In genomic region chr6:30914076-30914853, GRCh38 we compare ENCODE assay signal across 1 cellular context.
TF ChIP-seq lines count a peak whose summit lies in the region.

Gene VARS2, plus strand, starts transcription at chr6:30914238. Its CDS starts 599 bp downstream, at chr6:30914837.

TF ChIP-seq in K562, 482 proteins besides CTCF, POLR2A, EP300 and RAD21 (continued from another document and continues in another):
- TF ChIP-seq IRF1 (CRISPR knock-in tag; IDR thresholded peaks at IDR 0.05; ENCODE audit: borderline replicate concordance), result no peak; the same call in 1 of the 2 replicates
- TF ChIP-seq ZBTB11 (CRISPR knock-in tag; IDR thresholded peaks at IDR 0.05), result no peak; a peak in 1 of 6 replicates
- TF ChIP-seq RFX7 (CRISPR knock-in tag; IDR thresholded peaks at IDR 0.05), result no peak
- TF ChIP-seq HEY1 (CRISPR knock-in tag; IDR thresholded peaks at IDR 0.05; ENCODE audit: borderline replicate concordance), result 0 out of 2 replicates have a peak, but pooled peaks have one; percentile 3
- TF ChIP-seq MCM2 (IDR thresholded peaks at IDR 0.05; ENCODE audit: low read depth), result no peak
- no peak for TF ChIP-seq ZC3H11A (IDR thresholded peaks at IDR 0.05; ENCODE audit: low read depth, low read length)
- TF ChIP-seq SNAPC5 (CRISPR knock-in tag; IDR thresholded peaks at IDR 0.05), result no peak
- peak; percentile 91 for TF ChIP-seq MAX (CRISPR knock-in tag; IDR thresholded peaks at IDR 0.05)
- TF ChIP-seq POLR2H (tag; IDR thresholded peaks at IDR 0.05; ENCODE audit: low read depth), result peak; percentile 90
- no peak for TF ChIP-seq ETS2 (tag; IDR thresholded peaks at IDR 0.05; ENCODE audit: borderline replicate concordance, poor library complexity, severe bottlenecking)
- TF ChIP-seq U2AF2 (optimal IDR thresholded peaks at IDR 0.05; ENCODE audit: low read depth, low read length), result no peak
- TF ChIP-seq YBX1 (IDR thresholded peaks at IDR 0.05), result no peak
- peak; percentile 91 for TF ChIP-seq SUPT5H (IDR thresholded peaks at IDR 0.05)
- TF ChIP-seq GTF3C2 (IDR thresholded peaks at IDR 0.05; ENCODE audit: borderline replicate concordance, extremely low read depth, insufficient read length), result no peak
- no peak for TF ChIP-seq PCBP2 (IDR thresholded peaks at IDR 0.05; ENCODE audit: low read depth, low read length, poor library complexity, severe bottlenecking)
- TF ChIP-seq HDAC1 (IDR thresholded peaks at IDR 0.05), result peak in 1 of 2 experiments; percentile 47; a peak in 1 of 4 replicates
- TF ChIP-seq ELK1 (CRISPR knock-in tag; IDR thresholded peaks at IDR 0.05), result no peak
- TF ChIP-seq NR2C2 (CRISPR knock-in tag; IDR thresholded peaks at IDR 0.05), result 0 out of 2 replicates have a peak, but pooled peaks have one; percentile 50
- no peak; the same call in 1 of the 2 replicates for TF ChIP-seq NR2C2 (tag; IDR thresholded peaks at IDR 0.05)
- TF ChIP-seq ELF1 (tag; IDR thresholded peaks at IDR 0.05), result peak; percentile 76
- TF ChIP-seq GATAD2A (IDR thresholded peaks at IDR 0.05), result no peak; the same call in 1 of the 2 replicates
- peak; percentile 12; the same call in 1 of the 2 replicates for TF ChIP-seq ZNF395 (CRISPR knock-in tag; IDR thresholded peaks at IDR 0.05)
- peak; percentile 12 for TF ChIP-seq POU5F1 (IDR thresholded peaks at IDR 0.05; ENCODE audit: borderline replicate concordance, low read depth, low read length, partially characterized antibody)
- peak; percentile 44; the same call in 1 of the 2 replicates for TF ChIP-seq ZBTB7A (IDR thresholded peaks at IDR 0.05; ENCODE audit: borderline replicate concordance, control insufficient read depth, low read depth, low read length)
- TF ChIP-seq NR2F6 (CRISPR knock-in tag; IDR thresholded peaks at IDR 0.05), result no peak
- no peak for TF ChIP-seq RBM39 (optimal IDR thresholded peaks at IDR 0.05; ENCODE audit: low read depth, low read length)
- no peak for TF ChIP-seq MTA2 (IDR thresholded peaks at IDR 0.05; ENCODE audit: low read depth)
- TF ChIP-seq ZNF24 (IDR thresholded peaks at IDR 0.05), result no peak
- TF ChIP-seq DMBX1 (CRISPR knock-in tag; IDR thresholded peaks at IDR 0.05; ENCODE audit: borderline replicate concordance), result peak; percentile 55; the same call in 1 of the 2 replicates
- no peak for TF ChIP-seq WHSC1 (IDR thresholded peaks at IDR 0.05; ENCODE audit: low read length)
- no peak for TF ChIP-seq COPS2 (conservative IDR thresholded peaks at IDR 0.05)
- TF ChIP-seq ZNF766 (CRISPR knock-in tag; conservative IDR thresholded peaks at IDR 0.05), result 0 out of 2 replicates have a peak, but pooled peaks have one; percentile 16
- TF ChIP-seq TFAM (CRISPR knock-in tag; conservative IDR thresholded peaks at IDR 0.05), result no peak
- TF ChIP-seq ZC3H8 (IDR thresholded peaks at IDR 0.05), result no peak
- TF ChIP-seq E2F5 (CRISPR knock-in tag; IDR thresholded peaks at IDR 0.05), result no peak
- peak; percentile 80; the same call in 1 of the 2 replicates for TF ChIP-seq ZBTB17 (CRISPR knock-in tag; IDR thresholded peaks at IDR 0.05)
- peak; percentile 86; the same call in 1 of the 2 replicates for TF ChIP-seq ZNF655 (CRISPR knock-in tag; IDR thresholded peaks at IDR 0.05)
- no peak for TF ChIP-seq ADNP (tag; IDR thresholded peaks at IDR 0.05)
- no peak for TF ChIP-seq ZNF398 (CRISPR knock-in tag; IDR thresholded peaks at IDR 0.05)
- TF ChIP-seq ARID3A (IDR thresholded peaks at IDR 0.05; ENCODE audit: borderline replicate concordance, low read depth, low read length), result peak; percentile 62; the same call in 1 of the 2 replicates
